Comparison of ENCODE assay signal across 1 cellular context in the genomic region with DNA sequence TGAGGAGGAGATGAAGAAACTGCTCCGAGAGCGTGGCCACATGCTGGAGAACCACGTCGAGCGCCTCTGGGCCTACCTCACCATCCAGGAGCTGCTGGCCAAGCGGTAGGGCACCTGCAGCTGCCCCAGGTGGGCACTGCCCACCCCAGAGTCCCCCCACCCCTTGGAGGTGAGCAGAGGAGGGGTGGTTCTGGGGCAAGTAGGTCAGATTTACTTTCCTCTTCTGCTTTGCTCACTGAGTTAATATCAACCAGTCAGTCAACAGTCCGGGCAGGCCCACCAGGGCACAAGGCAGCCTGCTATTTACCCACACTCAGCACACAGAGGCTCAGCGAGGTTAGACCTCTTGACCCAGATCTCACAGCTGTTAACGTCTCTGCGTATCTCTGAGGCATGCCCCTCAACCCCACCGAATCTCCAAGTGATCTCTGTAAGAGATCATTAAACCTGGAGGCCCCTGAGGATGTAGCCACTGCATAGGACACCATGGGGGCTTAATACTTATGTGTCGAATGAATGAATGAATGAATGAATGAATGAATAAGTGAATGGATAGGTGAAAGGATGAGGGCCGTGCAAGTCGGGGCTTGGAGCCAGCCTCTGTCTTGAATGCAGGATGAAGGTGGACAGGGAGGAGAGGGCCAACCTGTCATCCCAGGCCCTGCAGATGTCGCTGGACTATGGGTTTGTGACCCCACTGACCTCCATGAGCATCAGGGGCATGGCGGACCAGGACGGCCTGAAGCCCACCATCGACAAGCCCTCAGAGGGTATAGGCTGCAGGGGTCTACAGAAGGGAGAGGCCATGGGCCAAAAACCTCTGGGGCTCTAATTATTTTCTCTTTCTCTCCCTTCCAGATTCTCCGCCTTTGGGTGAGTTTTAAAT.
A peak's percentile ranks its signal among the peaks of the same experiment; 100 is the strongest.
TF ChIP-seq lines count a peak whose summit lies in the region.

No MANE protein-coding gene starts in this region.

TF ChIP-seq in HepG2, 621 proteins besides CTCF, POLR2A, EP300 and RAD21 (continued from another document and continues in another):
- no peak for TF ChIP-seq ZNF512B (CRISPR knock-in tag; IDR thresholded peaks at IDR 0.05; ENCODE audit: borderline replicate concordance)
- TF ChIP-seq TBX2 (CRISPR knock-in tag; IDR thresholded peaks at IDR 0.05; ENCODE audit: borderline replicate concordance): peak; percentile 78; the same call in 1 of the 2 replicates
- TF ChIP-seq, protein P1, sequence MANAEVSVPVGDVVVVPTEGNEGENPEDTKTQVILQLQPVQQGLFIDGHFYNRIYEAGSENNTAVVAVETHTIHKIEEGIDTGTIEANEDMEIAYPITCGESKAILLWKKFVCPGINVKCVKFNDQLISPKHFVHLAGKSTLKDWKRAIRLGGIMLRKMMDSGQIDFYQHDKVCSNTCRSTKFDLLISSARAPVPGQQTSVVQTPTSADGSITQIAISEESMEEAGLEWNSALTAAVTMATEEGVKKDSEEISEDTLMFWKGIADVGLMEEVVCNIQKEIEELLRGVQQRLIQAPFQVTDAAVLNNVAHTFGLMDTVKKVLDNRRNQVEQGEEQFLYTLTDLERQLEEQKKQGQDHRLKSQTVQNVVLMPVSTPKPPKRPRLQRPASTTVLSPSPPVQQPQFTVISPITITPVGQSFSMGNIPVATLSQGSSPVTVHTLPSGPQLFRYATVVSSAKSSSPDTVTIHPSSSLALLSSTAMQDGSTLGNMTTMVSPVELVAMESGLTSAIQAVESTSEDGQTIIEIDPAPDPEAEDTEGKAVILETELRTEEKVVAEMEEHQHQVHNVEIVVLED (CRISPR knock-in tag; IDR thresholded peaks at IDR 0.05; ENCODE audit: borderline replicate concordance): 0 out of 2 replicates have a peak, but pooled peaks have one; percentile 25
- peak; percentile 81 for TF ChIP-seq MEF2D (CRISPR knock-in tag; IDR thresholded peaks at IDR 0.05)
- TF ChIP-seq RFXANK (CRISPR knock-in tag; IDR thresholded peaks at IDR 0.05): no peak
- no peak for TF ChIP-seq NFAT5 (CRISPR knock-in tag; IDR thresholded peaks at IDR 0.05)
- TF ChIP-seq KLF9 (CRISPR knock-in tag; IDR thresholded peaks at IDR 0.05; ENCODE audit: low read depth): no peak
- TF ChIP-seq, protein P2, sequence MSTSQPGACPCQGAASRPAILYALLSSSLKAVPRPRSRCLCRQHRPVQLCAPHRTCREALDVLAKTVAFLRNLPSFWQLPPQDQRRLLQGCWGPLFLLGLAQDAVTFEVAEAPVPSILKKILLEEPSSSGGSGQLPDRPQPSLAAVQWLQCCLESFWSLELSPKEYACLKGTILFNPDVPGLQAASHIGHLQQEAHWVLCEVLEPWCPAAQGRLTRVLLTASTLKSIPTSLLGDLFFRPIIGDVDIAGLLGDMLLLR (CRISPR knock-in tag; IDR thresholded peaks at IDR 0.05): 0 out of 2 replicates have a peak, but pooled peaks have one; percentile 23
- TF ChIP-seq TCF12 (IDR thresholded peaks at IDR 0.05): no peak
- peak; percentile 64; the same call in 1 of the 2 replicates for TF ChIP-seq TCF12 (CRISPR knock-in tag; IDR thresholded peaks at IDR 0.05)
- no peak for TF ChIP-seq POLR2G (IDR thresholded peaks at IDR 0.05; ENCODE audit: low read depth, low read length)
- peak; percentile 64 for TF ChIP-seq ELF3 (CRISPR knock-in tag; IDR thresholded peaks at IDR 0.05)
- no peak for TF ChIP-seq ELF4 (CRISPR knock-in tag; IDR thresholded peaks at IDR 0.05; ENCODE audit: borderline replicate concordance)
- TF ChIP-seq ELF1 (CRISPR knock-in tag; IDR thresholded peaks at IDR 0.05): no peak
- TF ChIP-seq CEBPG (CRISPR knock-in tag; IDR thresholded peaks at IDR 0.05): no peak
- no peak for TF ChIP-seq PBX3 (CRISPR knock-in tag; IDR thresholded peaks at IDR 0.05; ENCODE audit: borderline replicate concordance)
- TF ChIP-seq RNF219 (CRISPR knock-in tag; IDR thresholded peaks at IDR 0.05): no peak
- peak; percentile 96 for TF ChIP-seq HNRNPL (IDR thresholded peaks at IDR 0.05; ENCODE audit: low read depth, low read length)
- TF ChIP-seq ZNF558 (CRISPR knock-in tag; IDR thresholded peaks at IDR 0.05; ENCODE audit: borderline replicate concordance): no peak
- TF ChIP-seq, protein P3, sequence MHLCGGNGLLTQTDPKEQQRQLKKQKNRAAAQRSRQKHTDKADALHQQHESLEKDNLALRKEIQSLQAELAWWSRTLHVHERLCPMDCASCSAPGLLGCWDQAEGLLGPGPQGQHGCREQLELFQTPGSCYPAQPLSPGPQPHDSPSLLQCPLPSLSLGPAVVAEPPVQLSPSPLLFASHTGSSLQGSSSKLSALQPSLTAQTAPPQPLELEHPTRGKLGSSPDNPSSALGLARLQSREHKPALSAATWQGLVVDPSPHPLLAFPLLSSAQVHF (CRISPR knock-in tag; IDR thresholded peaks at IDR 0.05): no peak
- TF ChIP-seq, protein P4, sequence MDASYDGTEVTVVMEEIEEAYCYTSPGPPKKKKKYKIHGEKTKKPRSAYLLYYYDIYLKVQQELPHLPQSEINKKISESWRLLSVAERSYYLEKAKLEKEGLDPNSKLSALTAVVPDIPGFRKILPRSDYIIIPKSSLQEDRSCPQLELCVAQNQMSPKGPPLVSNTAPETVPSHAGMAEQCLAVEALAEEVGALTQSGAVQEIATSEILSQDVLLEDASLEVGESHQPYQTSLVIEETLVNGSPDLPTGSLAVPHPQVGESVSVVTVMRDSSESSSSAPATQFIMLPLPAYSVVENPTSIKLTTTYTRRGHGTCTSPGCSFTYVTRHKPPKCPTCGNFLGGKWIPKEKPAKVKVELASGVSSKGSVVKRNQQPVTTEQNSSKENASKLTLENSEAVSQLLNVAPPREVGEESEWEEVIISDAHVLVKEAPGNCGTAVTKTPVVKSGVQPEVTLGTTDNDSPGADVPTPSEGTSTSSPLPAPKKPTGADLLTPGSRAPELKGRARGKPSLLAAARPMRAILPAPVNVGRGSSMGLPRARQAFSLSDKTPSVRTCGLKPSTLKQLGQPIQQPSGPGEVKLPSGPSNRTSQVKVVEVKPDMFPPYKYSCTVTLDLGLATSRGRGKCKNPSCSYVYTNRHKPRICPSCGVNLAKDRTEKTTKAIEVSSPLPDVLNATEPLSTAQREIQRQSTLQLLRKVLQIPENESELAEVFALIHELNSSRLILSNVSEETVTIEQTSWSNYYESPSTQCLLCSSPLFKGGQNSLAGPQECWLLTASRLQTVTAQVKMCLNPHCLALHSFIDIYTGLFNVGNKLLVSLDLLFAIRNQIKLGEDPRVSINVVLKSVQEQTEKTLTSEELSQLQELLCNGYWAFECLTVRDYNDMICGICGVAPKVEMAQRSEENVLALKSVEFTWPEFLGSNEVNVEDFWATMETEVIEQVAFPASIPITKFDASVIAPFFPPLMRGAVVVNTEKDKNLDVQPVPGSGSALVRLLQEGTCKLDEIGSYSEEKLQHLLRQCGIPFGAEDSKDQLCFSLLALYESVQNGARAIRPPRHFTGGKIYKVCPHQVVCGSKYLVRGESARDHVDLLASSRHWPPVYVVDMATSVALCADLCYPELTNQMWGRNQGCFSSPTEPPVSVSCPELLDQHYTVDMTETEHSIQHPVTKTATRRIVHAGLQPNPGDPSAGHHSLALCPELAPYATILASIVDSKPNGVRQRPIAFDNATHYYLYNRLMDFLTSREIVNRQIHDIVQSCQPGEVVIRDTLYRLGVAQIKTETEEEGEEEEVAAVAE (CRISPR knock-in tag; IDR thresholded peaks at IDR 0.05; ENCODE audit: borderline replicate concordance): no peak
- TF ChIP-seq MBNL3 (CRISPR knock-in tag; conservative IDR thresholded peaks at IDR 0.05): no peak
- TF ChIP-seq ZNF670 (CRISPR knock-in tag; IDR thresholded peaks at IDR 0.05; ENCODE audit: borderline replicate concordance): no peak
- no peak for TF ChIP-seq ZNF335 (CRISPR knock-in tag; IDR thresholded peaks at IDR 0.05)
- no peak for TF ChIP-seq DR1 (CRISPR knock-in tag; IDR thresholded peaks at IDR 0.05)
- no peak for TF ChIP-seq MXD4 (CRISPR knock-in tag; IDR thresholded peaks at IDR 0.05)
- TF ChIP-seq KLF6 (CRISPR knock-in tag; IDR thresholded peaks at IDR 0.05): no peak
- TF ChIP-seq ZNF343 (CRISPR knock-in tag; IDR thresholded peaks at IDR 0.05): no peak
